In the genomic region with DNA sequence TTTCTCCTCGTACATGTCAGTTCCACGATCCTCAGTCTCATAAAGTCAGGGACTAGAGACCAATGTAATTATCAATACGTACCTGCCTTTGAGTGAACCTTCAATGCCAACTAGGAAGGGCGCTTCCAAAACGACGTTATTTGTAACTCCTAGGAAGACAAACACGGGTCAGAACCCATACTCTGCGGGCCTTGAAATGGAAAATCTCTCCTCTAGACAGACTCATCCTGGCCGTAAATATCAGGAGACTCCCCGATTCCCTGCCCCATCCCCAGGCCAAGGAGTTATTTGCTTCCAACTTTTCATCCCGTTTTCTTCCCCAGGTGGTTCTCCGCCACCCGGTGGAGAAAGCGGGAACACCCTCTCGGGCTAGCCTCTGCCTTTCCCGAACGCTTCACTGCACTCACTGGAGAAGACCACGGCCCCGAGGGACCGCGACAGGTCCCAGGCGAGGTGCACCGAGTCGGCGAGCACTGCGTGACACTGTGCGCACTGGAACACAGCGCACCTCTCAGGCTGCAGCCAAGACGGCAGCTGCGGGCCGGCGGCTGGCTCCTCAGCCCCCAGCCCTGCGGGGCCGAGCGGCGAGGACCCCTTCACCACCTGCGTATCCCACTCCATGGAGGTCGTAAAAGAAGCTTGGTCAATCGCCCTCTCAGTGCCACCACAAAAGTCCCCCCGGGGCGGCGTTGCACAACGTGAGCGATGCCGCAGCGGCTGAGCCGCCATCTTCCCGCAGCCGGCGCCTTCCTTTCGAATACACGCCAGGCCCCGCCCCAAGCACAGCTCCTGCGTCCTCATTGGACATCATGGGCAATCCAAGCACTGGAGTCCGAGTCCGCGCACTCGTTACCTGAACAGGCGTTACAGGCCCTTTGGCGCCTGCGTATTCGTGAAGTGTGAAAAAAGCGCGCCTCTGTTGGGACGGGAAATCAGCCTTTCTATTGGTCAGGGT, we compare ENCODE assay signal across 8 cellular contexts. TPM values are rescaled to one million over a fixed set of nuclear protein-coding genes. Genes with fewer than 3 reads are reported as not detected.
A peak's percentile ranks its signal among the peaks of the same experiment; 100 is the strongest.
DNase-seq lines count a peak whose midpoint lies in the region; ATAC-seq and TF ChIP-seq lines count a peak whose summit lies in the region.

A gene (minus strand): TSS at position 759 of the 955 bp plus-strand sequence. CDS start 30 bp downstream, at position 729.

- H3K4me2 ChIP-seq in PC-9: peak within 1 kb of the TSS; percentile 96

- ATAC-seq in GM21619 (IDR thresholded peaks at IDR 0.05; ENCODE audit: unreplicated experiment) (peak; percentile 83), esophagus mucosa (peak; percentile 99)

- peak within 1 kb of the TSS; percentile 91 for H3K4me3 ChIP-seq in Jurkat, Clone E6-1 (ENCODE audit: low read length)
- H3K4me3 ChIP-seq in PC-9: peak within 1 kb of the TSS; percentile 85

- no TSS peak for BruUV-seq in PC-9 (replicated peaks; lab: Mats Ljungman, UMichigan)

- H3K9me2 ChIP-seq in PC-9 (ENCODE audit: insufficient read depth): no peaks in the 10 kb centered on the region

- peaks cover 5% of the 10 kb centered on the region; the same call in 1 of the 2 replicates for H3F3A ChIP-seq in PC-9 (ENCODE audit: insufficient read depth, low read depth)

- H4K20me1 ChIP-seq in PC-9 (ENCODE audit: insufficient read depth): no peaks in the 10 kb centered on the region

- DNase-seq in DMS53 treated with DMSO at 0.1 percent for 48 hours (lab: John Stamatoyannopoulos, UW; ENCODE audit: unreplicated experiment) (peak; percentile 96), PC-9 (peak; percentile 97 to 98), myocyte (ENCODE audit: low read depth) (peak; percentile 100)
- peak; percentile 100 for DNase-seq in Jurkat, Clone E6-1 (ENCODE audit: low read depth, low spot score)
- peak; percentile 93 for DNase-seq in activated T-cell treated with anti-CD3 and anti-CD28 coated beads, Interleukin-2, amount 50 U/mL, for 1 hour
- DNase-seq in stimulated activated CD8-positive, alpha-beta memory T cell treated with anti-CD3 and anti-CD28 coated beads, Interleukin-7, amount 100 ng/mL, for 48 hours (ENCODE audit: extremely low read depth in 1 of 2, low read depth in 1 of 2): peak; percentile 88 to 99

- H2AFZ ChIP-seq in PC-9: peak within 1 kb of the TSS; percentile 99

- H3K27me3 ChIP-seq in PC-9 (ENCODE audit: insufficient read depth, low read depth): no peaks in the 10 kb centered on the region

- intact Hi-C loops in PC-9 (cut with micrococcal nuclease; ENCODE audit: unreplicated experiment): loop anchor here (1.0 to 5.0 kb wide), 4 partner anchors 50 to 428 kb away; a partner anchor contains a TSS

- H3K9me3 ChIP-seq in PC-9 (ENCODE audit: insufficient read depth, low read depth): no peaks in the 10 kb centered on the region

- POLR2A ChIA-PET in PC-9 (lab: Charles Lee; ENCODE audit: unreplicated experiment): interaction anchor here (0.5 to 0.8 kb wide), 7 partner anchors 82 to 941 kb away, joined by 3 to 17 read pairs (median 4); a partner anchor contains a TSS

- TF ChIP-seq CTCF in PC-9 (conservative IDR thresholded peaks at IDR 0.05): peak; percentile 73

- no peaks in the 10 kb centered on the region for H3K36me3 ChIP-seq in PC-9 (ENCODE audit: low read depth)

- H3K79me2 ChIP-seq in PC-9 (ENCODE audit: low read depth): peaks cover 48% of the 10 kb centered on the region

- CTCF ChIA-PET in PC-9 (lab: Charles Lee): interaction anchor here (0.7 to 1.0 kb wide), 2 partner anchors 425 to 426 kb away, joined by 3 to 6 read pairs; no protein-coding TSS in a partner anchor

- H3K4me1 ChIP-seq in PC-9 (replicated peaks; ENCODE audit: insufficient read depth): peaks cover 22% of the 10 kb centered on the region; the same call in 1 of the 2 replicates

- peak within 1 kb of the TSS; percentile 58 for H3K27ac ChIP-seq in PC-9

RNA-seq across cellular contexts. Expression of the gene that starts here (rescaled TPM):
- polyA plus RNA-seq in Jurkat, Clone E6-1 (2012; ENCODE audit: insufficient read depth, insufficient read length): 35.2 TPM
- total RNA-seq in PC-9 (2021) (23.9 and 25.4 TPM in 2 replicates), esophagus mucosa (6.4 TPM), myocyte (0.78 TPM in 1 of 2 replicates, not detected in the other)
- polyA plus RNA-seq in myocyte (2012): 0.61 TPM

Comparison
In these comparisons a context has a peak if more than half of its experiments do, and no peak if none do; other contexts are left out.
1. Peak in every context shown above with its lines: DNase-seq, ATAC-seq, H3K4me3 ChIP-seq and H3K27ac ChIP-seq.
2. Peak in DNase-seq in myocyte; RNA of the gene not detected or under 1 TPM.